In the genomic region with DNA sequence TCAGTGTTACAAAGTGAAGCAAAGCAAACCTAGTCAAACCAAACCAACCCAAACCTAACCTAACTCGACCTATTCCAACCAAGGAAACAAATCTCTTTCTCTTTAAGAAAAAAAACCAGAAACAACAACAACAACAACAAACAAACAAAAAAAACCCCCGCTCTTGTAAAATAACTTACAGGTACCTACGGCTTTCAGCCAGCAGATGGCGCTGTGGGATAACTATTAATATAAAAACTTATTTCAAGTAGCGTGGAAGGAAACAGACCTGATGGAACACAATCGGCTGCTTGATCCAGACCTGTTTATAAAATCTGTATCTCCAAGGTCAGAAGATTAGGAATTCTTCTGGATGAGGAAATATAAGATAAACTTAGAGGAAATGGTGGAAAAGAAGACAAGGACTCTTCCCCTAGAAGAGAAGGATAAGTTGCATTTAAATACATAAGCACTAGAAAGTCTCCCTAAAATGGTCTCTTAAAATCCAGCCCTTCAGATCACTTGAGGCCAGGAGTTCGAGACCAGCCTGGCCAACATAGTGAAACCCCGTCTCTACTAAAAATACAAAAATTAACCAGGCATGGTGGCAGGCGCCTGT, we compare ENCODE assay signal across 8 cellular contexts. TPM values are rescaled to one million over a fixed set of nuclear protein-coding genes. Genes with fewer than 3 reads are reported as not detected.
A peak's percentile ranks its signal among the peaks of the same experiment; 100 is the strongest.
DNase-seq lines count a peak whose midpoint lies in the region; ATAC-seq, FAIRE-seq and TF ChIP-seq lines count a peak whose summit lies in the region.

No MANE protein-coding gene starts in this region.

- no peaks in the 10 kb centered on the region for H3K79me2 ChIP-seq in HepG2 (ENCODE audit: insufficient read depth, low read length)

- CTCF ChIA-PET in HepG2 (lab: Yijun Ruan, JAX; ENCODE audit: low intra/inter-chr PET ratio, low total read pairs): interaction anchor here (1.2 to 2.3 kb wide), 2 partner anchors 626 to 944 kb away, joined by 5 to 20 read pairs; no protein-coding TSS in a partner anchor

- in situ Hi-C loops in HepG2 (cut with HindIII; ENCODE audit: extremely low pct_ligation_motif_present, low pct_unique_long_range_greater_than_20kb): loop anchor here (10.0 to 25.0 kb wide), 3 partner anchors 454 to 579 kb away; no protein-coding TSS in a partner anchor

- TF ChIP-seq POLR2A in HepG2 (IDR thresholded peaks at IDR 0.05; ENCODE audit: insufficient read depth in 1 of 2, low read depth in 2 of 2, low read length in 2 of 2): no peak

- peak; percentile 56 for TF ChIP-seq CTCF in HepG2 (CRISPR knock-in tag; IDR thresholded peaks at IDR 0.05)

- H3K4me3 ChIP-seq in HepG2 (replicated peaks in 1 of 3; ENCODE audit: insufficient read depth in 1 of 3, low read depth in 2 of 3, low read length in 3 of 3): no peak overlapping the region

- H3K27ac ChIP-seq in HepG2 (ENCODE audit: extremely low read length, insufficient read depth, low read length): no peak overlapping the region

- intact Hi-C loops in HepG2 (cut with micrococcal nuclease; ENCODE audit: unreplicated experiment): loop anchor here (1.0 to 10.0 kb wide), 3 partner anchors 284 to 944 kb away; a partner anchor contains a TSS

- peak; percentile 24; the same call in 1 of the 2 replicates for TF ChIP-seq RAD21 in HepG2 (CRISPR knock-in tag; IDR thresholded peaks at IDR 0.05)

- no peak overlapping the region for H3K9ac ChIP-seq in HepG2 (ENCODE audit: insufficient read depth, low read depth, low read length)

- no peaks in the 10 kb centered on the region for H3K9me3 ChIP-seq in HepG2 (ENCODE audit: low read length)

- peak; percentile 77 for FAIRE-seq in HepG2 (lab: Jason Lieb, UNC)

- no peaks in the 10 kb centered on the region for H4K20me1 ChIP-seq in HepG2 (ENCODE audit: insufficient read depth, low read length)

- POLR2A ChIA-PET in HepG2 (lab: Yijun Ruan, JAX): no interaction called here

- H3K4me2 ChIP-seq in HepG2 (ENCODE audit: low read depth, low read length): no peak overlapping the region

- no peak for TF ChIP-seq EP300 in HepG2 (IDR thresholded peaks at IDR 0.05; ENCODE audit: low read depth in 2 of 2, low read length in 2 of 2)
- no peak for TF ChIP-seq EP300 in HepG2 (CRISPR knock-in tag; IDR thresholded peaks at IDR 0.05; ENCODE audit: borderline replicate concordance)

- no peak for ATAC-seq in HepG2

- H2AFZ ChIP-seq in HepG2 (ENCODE audit: low read length): no peak overlapping the region

- 0 out of 2 replicates have a peak, but pooled peaks cover 10% of the 10 kb centered on the region for H3K4me1 ChIP-seq in HepG2 (ENCODE audit: insufficient read depth, low read length)

- WGBS in HepG2 (ENCODE audit: low lambda C conversion rate): 11% methylated on average over 8 of the region's 9 CpGs

- DNase-seq in NOMO-1 treated with DMSO at 0.1 percent for 48 hours (lab: John Stamatoyannopoulos, UW; ENCODE audit: unreplicated experiment) (peak; percentile 73), NOMO-1 treated with dmso at 0.1 percent for 144 hours (lab: John Stamatoyannopoulos, UW; ENCODE audit: unreplicated experiment) (no peak), NCI-H2107 treated with DMSO at 0.1 percent for 48 hours (lab: John Stamatoyannopoulos, UW; ENCODE audit: unreplicated experiment) (peak; percentile 57), cerebellum (ENCODE audit: low spot score) (peak; percentile 46), HepG2 (ENCODE audit: low spot score) (peak; percentile 14), cortex of kidney (lab: John Stamatoyannopoulos, UW) (no peak)
- DNase-seq in activated CD4-positive, alpha-beta T cell treated with anti-CD3 and anti-CD28 coated beads for 24 hours (ENCODE audit: low read depth in 2 of 2): peak; percentile 40 to 67
- peak; percentile 13 to 42 (median 36) for DNase-seq in stimulated activated CD4-positive, alpha-beta T cell treated with anti-CD3 and anti-CD28 coated beads, TNF-alpha, amount 100 ng/mL, for 1 hour (ENCODE audit: low read depth in 3 of 3, low spot score in 1 of 3)

- BruUV-seq in HepG2 (replicated peaks; lab: Mats Ljungman, UMichigan): no TSS peak

- no peaks in the 10 kb centered on the region for H3K36me3 ChIP-seq in HepG2 (replicated peaks in 1 of 2; ENCODE audit: control insufficient read depth in 1 of 2, insufficient read depth in 2 of 2, low read length in 2 of 2)

- H3K27me3 ChIP-seq in HepG2 (ENCODE audit: control insufficient read depth in 1 of 2, insufficient read depth in 2 of 2, low read length in 2 of 2): no peaks in the 10 kb centered on the region

TF ChIP-seq in HepG2, 621 proteins besides CTCF, POLR2A, EP300 and RAD21 (continues in another document):
- TF ChIP-seq ELF3 (CRISPR knock-in tag; IDR thresholded peaks at IDR 0.05): no peak
- TF ChIP-seq, protein P1, sequence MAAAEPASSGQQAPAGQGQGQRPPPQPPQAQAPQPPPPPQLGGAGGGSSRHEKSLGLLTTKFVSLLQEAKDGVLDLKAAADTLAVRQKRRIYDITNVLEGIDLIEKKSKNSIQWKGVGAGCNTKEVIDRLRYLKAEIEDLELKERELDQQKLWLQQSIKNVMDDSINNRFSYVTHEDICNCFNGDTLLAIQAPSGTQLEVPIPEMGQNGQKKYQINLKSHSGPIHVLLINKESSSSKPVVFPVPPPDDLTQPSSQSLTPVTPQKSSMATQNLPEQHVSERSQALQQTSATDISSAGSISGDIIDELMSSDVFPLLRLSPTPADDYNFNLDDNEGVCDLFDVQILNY (CRISPR knock-in tag; conservative IDR thresholded peaks at IDR 0.05): no peak
- TF ChIP-seq KDM5A (IDR thresholded peaks at IDR 0.05; ENCODE audit: borderline replicate concordance, low read length): peak; percentile 31; the same call in 1 of the 2 replicates
- TF ChIP-seq SETDB1 (CRISPR knock-in tag; IDR thresholded peaks at IDR 0.05; ENCODE audit: borderline replicate concordance): no peak

RNA-seq across cellular contexts. Expression of a gene that starts 34.4 kb away (rescaled TPM):
- total RNA-seq in cerebellum (18.3 TPM), HepG2 (2016; rRNA removed; fragmentation: Illumina TruSeq; extraction: Trizol) (7.0 and 9.2 TPM in 2 replicates)
- 2.6 and 4.6 TPM in 2 replicates for total RNA-seq in HepG2 (2016; cell fraction: cytosol; rRNA removed; fragmentation: Illumina TruSeq; extraction: Trizol; ENCODE audit: low read depth)
- 5.7 and 8.2 TPM in 2 replicates for total RNA-seq in HepG2 (2016; cell fraction: insoluble cytoplasmic fraction; rRNA removed; fragmentation: Illumina TruSeq; extraction: Trizol)
- total RNA-seq in HepG2 (2016; cell fraction: membrane; rRNA removed; fragmentation: Illumina TruSeq; extraction: Trizol): 3.7 and 3.9 TPM in 2 replicates
- total RNA-seq in HepG2 (2016; cell fraction: nucleus; rRNA removed; fragmentation: Illumina TruSeq; extraction: Trizol): 14.0 and 14.8 TPM in 2 replicates
- polyA plus RNA-seq in HepG2 (2011; rRNA removed): 2.1 and 2.8 TPM in 2 replicates
- 1.3 and 1.5 TPM in 2 replicates for polyA plus RNA-seq in HepG2 (2011; cell fraction: cytosol; rRNA removed)
- 2.6 and 3.3 TPM in 2 replicates for polyA plus RNA-seq in HepG2 (2011; cell fraction: nucleus; rRNA removed)
- polyA plus RNA-seq in HepG2 (2012): 2.1 and 2.2 TPM in 2 replicates
- 0.06 and 0.17 TPM in 2 replicates for polyA plus RNA-seq in HepG2 (2016; cell fraction: cytosol; fragmentation: Illumina TruSeq; extraction: Trizol; ENCODE audit: low read depth)
- polyA plus RNA-seq in HepG2 (2016; cell fraction: insoluble cytoplasmic fraction; fragmentation: Illumina TruSeq; extraction: Trizol; ENCODE audit: low read depth): 2.9 and 3.0 TPM in 2 replicates
- polyA plus RNA-seq in HepG2 (2016; cell fraction: membrane; fragmentation: Illumina TruSeq; extraction: Trizol; ENCODE audit: low read depth): 0.21 and 0.27 TPM in 2 replicates
- polyA plus RNA-seq in HepG2 (2016; cell fraction: nucleus; fragmentation: Illumina TruSeq; extraction: Trizol; ENCODE audit: insufficient read depth, low read depth): 8.9 and 9.6 TPM in 2 replicates
- 6.2 and 9.6 TPM in 2 replicates for polyA minus RNA-seq in HepG2 (2011; rRNA and poly(A)+ RNA removed; ENCODE audit: low replicate concordance)
- 3.5 and 4.9 TPM in 2 replicates for polyA minus RNA-seq in HepG2 (2011; cell fraction: cytosol; rRNA and poly(A)+ RNA removed)
- polyA minus RNA-seq in HepG2 (2011; cell fraction: nucleus; rRNA and poly(A)+ RNA removed): 13.6 and 13.8 TPM in 2 replicates

RNA-seq across cellular contexts. Expression of a gene that starts 36.6 kb away (rescaled TPM):
- total RNA-seq in cerebellum (8.7 TPM), HepG2 (2016; rRNA removed; fragmentation: Illumina TruSeq; extraction: Trizol) (7.6 and 8.7 TPM in 2 replicates)
- total RNA-seq in HepG2 (2016; cell fraction: cytosol; rRNA removed; fragmentation: Illumina TruSeq; extraction: Trizol; ENCODE audit: low read depth): 2.7 and 3.4 TPM in 2 replicates
- 6.9 and 9.9 TPM in 2 replicates for total RNA-seq in HepG2 (2016; cell fraction: insoluble cytoplasmic fraction; rRNA removed; fragmentation: Illumina TruSeq; extraction: Trizol)
- total RNA-seq in HepG2 (2016; cell fraction: membrane; rRNA removed; fragmentation: Illumina TruSeq; extraction: Trizol): 3.2 and 3.8 TPM in 2 replicates
- 6.9 and 7.2 TPM in 2 replicates for total RNA-seq in HepG2 (2016; cell fraction: nucleus; rRNA removed; fragmentation: Illumina TruSeq; extraction: Trizol)
- polyA plus RNA-seq in HepG2 (2011; rRNA removed): 4.5 and 5.1 TPM in 2 replicates
- polyA plus RNA-seq in HepG2 (2011; cell fraction: cytosol; rRNA removed): 2.6 and 3.2 TPM in 2 replicates
- 3.9 and 4.4 TPM in 2 replicates for polyA plus RNA-seq in HepG2 (2011; cell fraction: nucleus; rRNA removed)
- 4.2 and 4.4 TPM in 2 replicates for polyA plus RNA-seq in HepG2 (2012)
- polyA plus RNA-seq in HepG2 (2016; cell fraction: cytosol; fragmentation: Illumina TruSeq; extraction: Trizol; ENCODE audit: low read depth): 0.35 and 0.52 TPM in 2 replicates
- polyA plus RNA-seq in HepG2 (2016; cell fraction: insoluble cytoplasmic fraction; fragmentation: Illumina TruSeq; extraction: Trizol; ENCODE audit: low read depth): 9.5 and 13.2 TPM in 2 replicates
- 1.8 and 2.3 TPM in 2 replicates for polyA plus RNA-seq in HepG2 (2016; cell fraction: membrane; fragmentation: Illumina TruSeq; extraction: Trizol; ENCODE audit: low read depth)
- polyA plus RNA-seq in HepG2 (2016; cell fraction: nucleus; fragmentation: Illumina TruSeq; extraction: Trizol; ENCODE audit: insufficient read depth, low read depth): 13.4 and 13.9 TPM in 2 replicates
- polyA minus RNA-seq in HepG2 (2011; rRNA and poly(A)+ RNA removed; ENCODE audit: low replicate concordance): 1.1 and 4.9 TPM in 2 replicates
- 3.4 and 3.9 TPM in 2 replicates for polyA minus RNA-seq in HepG2 (2011; cell fraction: cytosol; rRNA and poly(A)+ RNA removed)
- 5.2 and 5.9 TPM in 2 replicates for polyA minus RNA-seq in HepG2 (2011; cell fraction: nucleus; rRNA and poly(A)+ RNA removed)

Comparison
In these comparisons a context has a peak if more than half of its experiments do, and no peak if none do; other contexts are left out.
1. DNase-seq: peak in NOMO-1 treated with DMSO at 0.1 percent for 48 hours (single experiment), NCI-H2107 treated with DMSO at 0.1 percent for 48 hours (single experiment), activated CD4-positive, alpha-beta T cell treated with anti-CD3 and anti-CD28 coated beads for 24 hours (2 of 2), cerebellum (single experiment), HepG2 (single experiment) and stimulated activated CD4-positive, alpha-beta T cell treated with anti-CD3 and anti-CD28 coated beads, TNF-alpha, amount 100 ng/mL, for 1 hour (3 of 3); none in NOMO-1 treated with dmso at 0.1 percent for 144 hours (single experiment) and cortex of kidney (single experiment).